10 cellular contexts compared by ENCODE assay signal in the genomic region with DNA sequence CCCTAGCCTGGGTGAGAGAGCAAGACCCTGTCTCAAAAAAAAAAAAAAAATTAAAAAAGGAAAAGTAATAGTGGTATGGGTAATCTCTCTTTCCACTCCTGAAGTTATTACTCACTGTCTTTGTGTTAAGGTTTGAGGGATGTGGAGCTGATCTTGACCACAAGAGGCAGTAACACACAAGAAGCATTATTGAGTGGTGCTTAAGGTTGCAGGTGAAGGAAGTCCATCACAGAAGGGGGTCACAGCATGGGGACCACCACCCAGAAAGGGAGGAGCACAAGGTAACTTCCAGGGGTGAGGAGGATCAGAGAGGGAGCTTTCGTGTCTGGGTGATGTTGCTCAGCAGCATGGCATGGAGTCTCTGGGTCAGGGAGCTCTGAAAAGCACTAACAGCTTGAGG.
DNase-seq lines count a peak whose midpoint lies in the region; ATAC-seq, FAIRE-seq and TF ChIP-seq lines count a peak whose summit lies in the region.
"Had no signal": no experiment of that assay in that cellular context is flagged by ENCODE, and none has a peak within 500 bp of the region (broad histone marks: within the 10 kb centered on the region; RNA-seq: fewer than 3 reads in every experiment).

No MANE protein-coding gene starts in this region.

- H4K8ac ChIP-seq in neuronal stem cell (ENCODE audit: low read depth, low read length) = no peak overlapping the region

- SMC1A ChIA-PET in GM12878 (lab: Charles Lee; ENCODE audit: uncharacterized antibody, unreplicated experiment) = interaction anchor here (1.0 to 1.7 kb wide), 3 partner anchors 14 to 110 kb away, joined by 3 to 6 read pairs (median 3); no protein-coding TSS in a partner anchor

- no peak overlapping the region for H3K14ac ChIP-seq in neuronal stem cell (ENCODE audit: low read length)

- no peak for TF ChIP-seq POLR2A in GM12878 (IDR thresholded peaks at IDR 0.05; ENCODE audit: low read depth, low read length)

- no peak for FAIRE-seq in GM12878 (lab: Jason Lieb, UNC)

- H3K4me3 ChIP-seq in GM12878 (no peak overlapping the region), neuronal stem cell (ENCODE audit: low read length in 2 of 2) (no peak overlapping the region)

- in situ Hi-C loops in GM12878 (cut with MboI) = no loop called here

- no CpG with 5 or more reads among the region's 1 CpG for WGBS in GM12878 (ENCODE audit: insufficient coverage, insufficient replicate concordance, low lambda C conversion rate, missing lambda C conversion rate)
- WGBS in neuronal stem cell (ENCODE audit: extremely low coverage in 2 of 2, insufficient read length in 2 of 2, insufficient replicate concordance in 1 of 2), 2 donors = no CpG with 5 or more reads among the region's 1 CpG

- no peak overlapping the region for H3K9ac ChIP-seq in GM12878 (ENCODE audit: control insufficient read depth, insufficient read depth, low read length)
- H3K9ac ChIP-seq in neuronal stem cell (ENCODE audit: low read depth, low read length, poor library complexity) = no peak overlapping the region

- H2BK5ac ChIP-seq in neuronal stem cell (ENCODE audit: low read length) = no peak overlapping the region

- H3K79me1 ChIP-seq in neuronal stem cell (ENCODE audit: low read depth, low read length) = no peaks in the 10 kb centered on the region

- no peak overlapping the region for H3K23ac ChIP-seq in neuronal stem cell (ENCODE audit: low read depth, low read length, poor library complexity)

- BruUV-seq in GM12878 (replicated peaks; lab: Mats Ljungman, UMichigan) = no TSS peak

- no peak overlapping the region for H3K4ac ChIP-seq in neuronal stem cell (ENCODE audit: low read length)

- CTCF ChIA-PET in GM12878 (lab: Yijun Ruan, JAX) = interaction anchor here (0.8 to 1.6 kb wide), 3 partner anchors 100 to 234 kb away, joined by 3 to 4 read pairs (median 4); a partner anchor contains a TSS

- TF ChIP-seq CTCF in GM10266 (IDR thresholded peaks at IDR 0.05; ENCODE audit: control insufficient read depth, insufficient read depth, low read depth, missing control alignments) (peak; percentile 24), GM12878 (IDR thresholded peaks at IDR 0.05 in 2 of 3, conservative IDR thresholded peaks at IDR 0.05 in 1 of 3; ENCODE audit: control insufficient read depth in 2 of 3, extremely low read depth in 1 of 3, insufficient read depth in 1 of 3, low read depth in 3 of 3, low read length in 3 of 3) (peak; percentile 27 to 44 (median 39); a peak in 4 of 6 replicates)

- no peaks in the 10 kb centered on the region for H3K9me3 ChIP-seq in GM12878 (replicated peaks; ENCODE audit: control insufficient read depth, insufficient read depth, low read length)
- H3K9me3 ChIP-seq in neuronal stem cell (replicated peaks in 1 of 2; ENCODE audit: control insufficient read depth in 2 of 2, insufficient read depth in 1 of 2, low read depth in 1 of 2, low read length in 2 of 2) = no peaks in the 10 kb centered on the region

- ATAC-seq in HG02798 (IDR thresholded peaks at IDR 0.05; ENCODE audit: poor library complexity, unreplicated experiment) (peak; percentile 49), GM12878 (peak; percentile 63), HG03045 (IDR thresholded peaks at IDR 0.05; ENCODE audit: unreplicated experiment) (no peak), GM19328 (IDR thresholded peaks at IDR 0.05; ENCODE audit: unreplicated experiment) (no peak)

- no peak overlapping the region for H2AFZ ChIP-seq in GM12878 (ENCODE audit: control insufficient read depth, low read depth, low read length)
- no peak overlapping the region for H2AFZ ChIP-seq in neuronal stem cell (ENCODE audit: low read length)

- H3K4me1 ChIP-seq in GM12878 (ENCODE audit: control insufficient read depth, insufficient read depth, low read length) (no peaks in the 10 kb centered on the region), neuronal stem cell (ENCODE audit: control insufficient read depth in 2 of 2, insufficient read depth in 1 of 2, low read depth in 1 of 2, low read length in 2 of 2) (no peaks in the 10 kb centered on the region)

- RAD21 ChIA-PET in GM12878 (lab: Charles Lee; ENCODE audit: unreplicated experiment) = no interaction called here

- H3K4me2 ChIP-seq in GM12878 (ENCODE audit: control insufficient read depth, insufficient read depth) = no peak overlapping the region
- H3K4me2 ChIP-seq in neuronal stem cell (ENCODE audit: insufficient read depth, low read length, poor library complexity, severe bottlenecking) = no peak overlapping the region

- no peak overlapping the region for H2BK15ac ChIP-seq in neuronal stem cell (ENCODE audit: low read length)

- POLR2A ChIA-PET in GM12878 (lab: Charles Lee) = no interaction called here

- H3K79me2 ChIP-seq in GM12878 (ENCODE audit: control insufficient read depth, insufficient read depth, low read length) = no peaks in the 10 kb centered on the region

- no peak for TF ChIP-seq EP300 in GM12878 (IDR thresholded peaks at IDR 0.05; ENCODE audit: borderline replicate concordance in 1 of 2, control insufficient read depth in 1 of 2, low read depth in 2 of 2, low read length in 2 of 2)

- peak; percentile 56 for TF ChIP-seq RAD21 in GM12878 (IDR thresholded peaks at IDR 0.05; ENCODE audit: insufficient read depth, low read depth, low read length)

- no peak overlapping the region for H4K91ac ChIP-seq in neuronal stem cell (ENCODE audit: low read depth, low read length, poor library complexity)

- DNase-seq in GM10266 (ENCODE audit: extremely low spot score) (peak; percentile 20), GM12878 (ENCODE audit: low read depth, low spot score) (no peak), neuronal stem cell (ENCODE audit: low spot score) (no peak), posterior vena cava (ENCODE audit: low spot score) (no peak)
- DNase-seq in activated T-cell treated with anti-CD3 and anti-CD28 coated beads, Interleukin-2, amount 50 U/mL, for 1 hour = no peak
- DNase-seq: NCI-H2227 treated with DMSO at 0.1 percent for 48 hours, posterior cingulate gyrus had no signal

- no peak overlapping the region for H3K27ac ChIP-seq in GM12878 (ENCODE audit: control insufficient read depth, insufficient read depth)
- no peak overlapping the region for H3K27ac ChIP-seq in neuronal stem cell (replicated peaks; ENCODE audit: low read length)

- no peaks in the 10 kb centered on the region for H4K20me1 ChIP-seq in GM12878 (ENCODE audit: control insufficient read depth, insufficient read depth)

- H3K36me3 ChIP-seq in GM12878 (ENCODE audit: control insufficient read depth in 2 of 2, insufficient read depth in 2 of 2, low read length in 1 of 2) (no peaks in the 10 kb centered on the region), neuronal stem cell (replicated peaks in 1 of 2; ENCODE audit: control insufficient read depth in 2 of 2, insufficient read depth in 2 of 2, low read length in 2 of 2) (no peaks in the 10 kb centered on the region)

- H3K27me3 ChIP-seq in GM12878 (replicated peaks in 1 of 2; ENCODE audit: control insufficient read depth in 2 of 2, insufficient read depth in 2 of 2, low read length in 1 of 2) (no peaks in the 10 kb centered on the region), neuronal stem cell (ENCODE audit: control insufficient read depth in 3 of 3, insufficient read depth in 3 of 3, low read depth in 1 of 3, low read length in 3 of 3) (peaks cover 0 to 2% (median 0%) of the 10 kb centered on the region in 3 experiments)

- H2AK5ac ChIP-seq in neuronal stem cell (ENCODE audit: low read depth, low read length) = no peak overlapping the region

- H3K18ac ChIP-seq in neuronal stem cell (ENCODE audit: low read length) = peak overlapping the region; percentile 5

- no peak overlapping the region for H2BK120ac ChIP-seq in neuronal stem cell (ENCODE audit: low read depth, low read length)

- intact Hi-C loops in GM12878 (cut with micrococcal nuclease; ENCODE audit: unreplicated experiment) (loop anchor here (10.0 kb wide), 1 partner anchor 311 kb away; no protein-coding TSS in a partner anchor), posterior vena cava (cut with DNase I) (no loop called here)

- no peak overlapping the region for H2BK12ac ChIP-seq in neuronal stem cell (ENCODE audit: low read length)

TF ChIP-seq in GM12878, 131 proteins besides CTCF, POLR2A, EP300 and RAD21:
- TF ChIP-seq, protein P1, sequence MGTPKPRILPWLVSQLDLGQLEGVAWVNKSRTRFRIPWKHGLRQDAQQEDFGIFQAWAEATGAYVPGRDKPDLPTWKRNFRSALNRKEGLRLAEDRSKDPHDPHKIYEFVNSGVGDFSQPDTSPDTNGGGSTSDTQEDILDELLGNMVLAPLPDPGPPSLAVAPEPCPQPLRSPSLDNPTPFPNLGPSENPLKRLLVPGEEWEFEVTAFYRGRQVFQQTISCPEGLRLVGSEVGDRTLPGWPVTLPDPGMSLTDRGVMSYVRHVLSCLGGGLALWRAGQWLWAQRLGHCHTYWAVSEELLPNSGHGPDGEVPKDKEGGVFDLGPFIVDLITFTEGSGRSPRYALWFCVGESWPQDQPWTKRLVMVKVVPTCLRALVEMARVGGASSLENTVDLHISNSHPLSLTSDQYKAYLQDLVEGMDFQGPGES (IDR thresholded peaks at IDR 0.05) = no peak
- TF ChIP-seq MXI1 (IDR thresholded peaks at IDR 0.05; ENCODE audit: low read depth, low read length) (no peak), HDGF (IDR thresholded peaks at IDR 0.05) (no peak), SMC3 (IDR thresholded peaks at IDR 0.05; ENCODE audit: borderline replicate concordance, low read length) (0 out of 2 replicates have a peak, but pooled peaks have one; percentile 16), RUNX3 (IDR thresholded peaks at IDR 0.05; ENCODE audit: low read length) (peak; percentile 36; the same call in 1 of the 2 replicates)
TF ChIP-seq in GM12878: peak in this region for 2.

Comparison
In these comparisons a context has a peak if more than half of its experiments do, and no peak if none do; other contexts are left out.
1. ATAC-seq: peak in HG02798 (single experiment) and GM12878 (single experiment); none in HG03045 (single experiment) and GM19328 (single experiment).